ENCODE assay signal across 7 cellular contexts in genomic region chr11:27472398-27473016, GRCh38. TPM values are rescaled to one million over a fixed set of nuclear protein-coding genes. Genes with fewer than 3 reads are reported as not detected.
DNase-seq lines count a peak whose midpoint lies in the region; ATAC-seq and TF ChIP-seq lines count a peak whose summit lies in the region.

Gene LGR4, minus strand, starts transcription at chr11:27472790. Its CDS starts 488 bp downstream, at chr11:27472302.

- peak within 1 kb of the TSS; percentile 59 for H3K4me3 ChIP-seq in WERI-Rb-1 (ENCODE audit: low read depth, low read length)
- H3K4me3 ChIP-seq in mammary epithelial cell (replicated peaks in 1 of 3; ENCODE audit: insufficient read depth in 1 of 3, low read depth in 2 of 3, low read length in 3 of 3) = peak within 1 kb of the TSS; percentile 64 to 85 (median 80)
- H3K4me3 ChIP-seq in iPS-20b (ENCODE audit: low read length) = peak within 1 kb of the TSS; percentile 99
- H3K4me3 ChIP-seq in skeletal muscle satellite cell (ENCODE audit: low read length) = peak within 1 kb of the TSS; percentile 95

- dilution Hi-C loops in mammary epithelial cell (cut with HindIII; ENCODE audit: low sequenced_read_pairs) = no loop called here

- 0% methylated on average over 8 of the region's 57 CpGs for WGBS in mammary epithelial cell (ENCODE audit: low coverage, missing lambda C conversion rate)

- H3K4me2 ChIP-seq in mammary epithelial cell (ENCODE audit: insufficient read depth, low read depth, low read length) = peak within 1 kb of the TSS; percentile 95
- H3K4me2 ChIP-seq in skeletal muscle satellite cell (ENCODE audit: low read length) = peak within 1 kb of the TSS; percentile 98

- CTCF ChIA-PET in mammary epithelial cell (lab: Charles Lee; ENCODE audit: low non-redundant PET) = interaction anchor here (0.6 to 1.0 kb wide), 3 partner anchors 78 to 263 kb away, joined by 4 to 6 read pairs (median 4); no protein-coding TSS in a partner anchor

- H3K9me3 ChIP-seq in WERI-Rb-1 (ENCODE audit: severe bottlenecking) (no peaks in the 10 kb centered on the region), mammary epithelial cell (replicated peaks; ENCODE audit: insufficient read depth, low read length) (no peaks in the 10 kb centered on the region), iPS-20b (ENCODE audit: insufficient read depth, low read depth, low read length) (no peaks in the 10 kb centered on the region), skeletal muscle satellite cell (replicated peaks; ENCODE audit: low read length) (no peaks in the 10 kb centered on the region)

- H3K27me3 ChIP-seq in WERI-Rb-1 (ENCODE audit: insufficient read depth, low read depth, severe bottlenecking) (no peaks in the 10 kb centered on the region), mammary epithelial cell (ENCODE audit: insufficient read depth, low read length) (no peaks in the 10 kb centered on the region), iPS-20b (ENCODE audit: insufficient read depth, low read length) (peaks cover 11% of the 10 kb centered on the region; the same call in 1 of the 2 replicates), skeletal muscle satellite cell (ENCODE audit: control insufficient read depth, insufficient read depth, low read length) (no peaks in the 10 kb centered on the region)

- H3K27ac ChIP-seq in WERI-Rb-1 (peak within 1 kb of the TSS; percentile 42; the same call in 1 of the 2 replicates), mammary epithelial cell (ENCODE audit: insufficient read depth, low read depth, low read length) (peak within 1 kb of the TSS; percentile 99), iPS-20b (ENCODE audit: low read length) (no peak within 1 kb of the TSS)

- in situ Hi-C loops in mammary epithelial cell (cut with MboI; ENCODE audit: low sequenced_read_pairs in 2 of 2) = no loop called here

- DNase-seq in NCI-H2171 (lab: John Stamatoyannopoulos, UW) (peak; percentile 99), WERI-Rb-1 (peak; percentile 93), mammary epithelial cell (peak; percentile 96)

- ATAC-seq in GM18517 (IDR thresholded peaks at IDR 0.05; ENCODE audit: unreplicated experiment) (peak; percentile 62), HG03064 (IDR thresholded peaks at IDR 0.05; ENCODE audit: low read depth, unreplicated experiment) (peak; percentile 58)

- H4K20me1 ChIP-seq in mammary epithelial cell (ENCODE audit: insufficient read depth, low read length) = no peaks in the 10 kb centered on the region

- intact Hi-C loops in mammary epithelial cell (cut with micrococcal nuclease) = loop anchor here (1.0 to 5.0 kb wide), 5 partner anchors 45 to 288 kb away; no protein-coding TSS in a partner anchor

- peaks cover 33% of the 10 kb centered on the region for H3K4me1 ChIP-seq in mammary epithelial cell (ENCODE audit: insufficient read depth, low read length)
- peaks cover 22% of the 10 kb centered on the region for H3K4me1 ChIP-seq in iPS-20b (ENCODE audit: insufficient read depth, low read length)
- H3K4me1 ChIP-seq in skeletal muscle satellite cell (ENCODE audit: control insufficient read depth, insufficient read depth, low read length) = peaks cover 13% of the 10 kb centered on the region

- peak within 1 kb of the TSS; percentile 74 for H2AFZ ChIP-seq in mammary epithelial cell (ENCODE audit: low read depth, low read length)

- H3K9ac ChIP-seq in mammary epithelial cell (ENCODE audit: insufficient read depth, low read length) (peak within 1 kb of the TSS; percentile 99), iPS-20b (ENCODE audit: low read depth, low read length) (peak within 1 kb of the TSS; percentile 87), skeletal muscle satellite cell (ENCODE audit: low read depth, low read length) (peak within 1 kb of the TSS; percentile 81)

- H3K36me3 ChIP-seq in WERI-Rb-1 (no peaks in the 10 kb centered on the region), mammary epithelial cell (ENCODE audit: insufficient read depth, low read length) (no peaks in the 10 kb centered on the region), iPS-20b (ENCODE audit: insufficient read depth, low read depth, low read length) (peaks cover 7% of the 10 kb centered on the region; the same call in 1 of the 2 replicates), skeletal muscle satellite cell (ENCODE audit: insufficient read depth, low read length) (no peaks in the 10 kb centered on the region)

- H3K79me2 ChIP-seq in mammary epithelial cell (ENCODE audit: insufficient read depth, low read length) = peaks cover 43% of the 10 kb centered on the region

- TF ChIP-seq CTCF in WERI-Rb-1 (IDR thresholded peaks at IDR 0.05; ENCODE audit: low read depth, low read length) (no peak), mammary epithelial cell (conservative IDR thresholded peaks at IDR 0.05 in 1 of 2, IDR thresholded peaks at IDR 0.05 in 1 of 2; ENCODE audit: extremely low read depth in 1 of 2, insufficient read depth in 1 of 2, low read depth in 1 of 2, low read length in 2 of 2) (no peak)

- BruUV-seq in mammary epithelial cell (replicated peaks; lab: Mats Ljungman, UMichigan) = no TSS peak

RNA-seq across cellular contexts. Expression of gene LGR4, which starts in this region (rescaled TPM):
- total RNA-seq in mammary epithelial cell = 10 to 100 TPM; 27.8 to 45.8 TPM
- polyA plus RNA-seq in mammary epithelial cell = 19.3 TPM
- 93.1 TPM for polyA minus RNA-seq in mammary epithelial cell
- total RNA-seq in skeletal muscle satellite cell (2012; rRNA removed) = 2.8 and 6.8 TPM in 2 replicates
